In the genomic region with DNA sequence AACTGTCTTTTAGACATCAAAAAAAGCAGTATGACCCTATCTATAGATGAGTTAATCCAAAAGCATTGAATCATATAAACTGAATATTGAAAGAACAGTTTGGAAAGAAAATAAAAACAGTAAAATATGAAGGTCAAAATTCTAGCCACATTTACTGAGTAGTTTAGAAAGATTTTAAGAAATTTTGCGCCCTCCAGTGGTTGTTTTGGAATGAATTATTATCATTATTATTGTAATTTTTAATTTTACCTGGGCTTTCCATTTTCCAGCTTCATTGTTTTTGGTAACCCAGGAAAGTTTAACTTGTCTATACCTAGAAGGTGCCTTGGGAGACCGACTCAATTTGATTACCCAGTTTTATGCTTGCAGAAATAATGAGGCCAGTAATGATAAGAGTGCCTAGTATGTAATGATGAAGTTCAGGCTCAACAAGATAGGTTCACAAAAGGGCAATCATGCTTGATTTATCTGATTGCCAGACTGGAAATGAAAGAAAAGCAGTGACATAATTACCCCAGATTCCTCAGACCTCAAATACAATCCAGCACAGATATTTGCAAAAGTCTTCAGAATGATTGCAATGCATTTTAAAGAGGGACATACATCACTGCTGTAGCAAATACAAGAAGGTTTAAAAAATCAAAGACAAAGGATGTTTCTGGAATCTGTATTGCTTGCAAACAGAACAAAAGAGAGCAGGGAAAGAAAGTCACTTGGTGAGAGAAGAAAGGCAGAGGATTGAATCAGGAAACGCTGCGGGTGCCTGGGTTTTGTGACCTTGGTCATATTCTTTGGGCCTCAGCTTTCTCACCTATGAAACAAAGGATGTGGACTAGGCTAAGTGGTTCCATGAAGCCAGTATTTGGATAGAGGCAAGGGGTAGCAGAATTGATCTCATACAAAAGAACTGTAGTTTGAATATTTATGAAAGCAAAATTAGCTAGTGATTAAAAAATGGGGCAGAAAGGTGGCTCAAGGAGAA, we compare ENCODE assay signal across 10 cellular contexts.
DNase-seq lines count a peak whose midpoint lies in the region; ATAC-seq and TF ChIP-seq lines count a peak whose summit lies in the region.
"Had no signal": no experiment of that assay in that cellular context is flagged by ENCODE, and none has a peak within 500 bp of the region (broad histone marks: within the 10 kb centered on the region; RNA-seq: fewer than 3 reads in every experiment).

No MANE protein-coding gene starts in this region.

- H3K4me1 ChIP-seq in A673 (ENCODE audit: insufficient read depth, low read length, poor library complexity, severe bottlenecking), result no peaks in the 10 kb centered on the region
- H3K4me1 ChIP-seq in PC-9 (replicated peaks; ENCODE audit: insufficient read depth), result no peaks in the 10 kb centered on the region

- H3K27me3 ChIP-seq in A673 (replicated peaks; ENCODE audit: insufficient read depth, low read depth, low read length, poor library complexity), result no peaks in the 10 kb centered on the region
- no peaks in the 10 kb centered on the region for H3K27me3 ChIP-seq in H7 (ENCODE audit: control insufficient read depth, insufficient read depth, low read length)
- no peaks in the 10 kb centered on the region for H3K27me3 ChIP-seq in PC-9 (ENCODE audit: insufficient read depth, low read depth)

- POLR2A ChIA-PET in A673 (lab: Charles Lee; ENCODE audit: low non-redundant PET), result interaction anchor here (0.6 kb wide), 1 partner anchor 244 kb away, joined by 3 read pairs; no protein-coding TSS in a partner anchor
- POLR2A ChIA-PET in PC-9 (lab: Charles Lee; ENCODE audit: unreplicated experiment), result interaction anchor here (0.7 kb wide), 1 partner anchor 300 kb away, joined by 6 read pairs; no protein-coding TSS in a partner anchor

- TF ChIP-seq CTCF in A673 (conservative IDR thresholded peaks at IDR 0.05; ENCODE audit: low read depth, low read length), result peak; percentile 67
- TF ChIP-seq CTCF in PC-9 (conservative IDR thresholded peaks at IDR 0.05), result peak; percentile 67
- TF ChIP-seq CTCF in foreskin fibroblast (IDR thresholded peaks at IDR 0.05; ENCODE audit: low read depth, low read length), result peak; percentile 20

- no peaks in the 10 kb centered on the region for H3K9me2 ChIP-seq in PC-9 (ENCODE audit: insufficient read depth)

- H3K4me2 ChIP-seq in PC-9, result no peak overlapping the region

- intact Hi-C loops in A673 (cut with micrococcal nuclease; ENCODE audit: unreplicated experiment) (loop anchor here (1.0 to 10.0 kb wide), 2 partner anchors 243 to 617 kb away; no protein-coding TSS in a partner anchor), PC-9 (cut with micrococcal nuclease; ENCODE audit: unreplicated experiment) (loop anchor here (1.0 to 10.0 kb wide), 3 partner anchors 152 to 387 kb away; no protein-coding TSS in a partner anchor)

- H3K27ac ChIP-seq in A673 (ENCODE audit: low read depth, low read length, poor library complexity, severe bottlenecking) (no peak overlapping the region), PC-9 (no peak overlapping the region)

- DNase-seq in A673 (ENCODE audit: low spot score), result peak; percentile 34
- peak; percentile 4 for DNase-seq in H7
- DNase-seq in PC-9, result no peak
- DNase-seq in foreskin fibroblast, result peak in 1 of 2 donors; percentile 40
- DNase-seq in cortex of kidney (lab: John Stamatoyannopoulos, UW), result no peak
- DNase-seq in activated CD4-positive, alpha-beta T cell treated with anti-CD3 and anti-CD28 coated beads, Interleukin-2, amount 50 U/mL, for 1 hour, result no peak
- no peak for DNase-seq in T1000 (lab: John Stamatoyannopoulos, UW)
- DNase-seq: effector CD8-positive, alpha-beta T cell; stimulated activated CD4-positive, alpha-beta T cell treated with anti-CD3 and anti-CD28 coated beads, Interleukin-4, amount 100 ng/mL, for 24 hours had no signal

- H3F3A ChIP-seq in PC-9 (ENCODE audit: insufficient read depth, low read depth), result no peaks in the 10 kb centered on the region

- no peak for ATAC-seq in HG02588 (IDR thresholded peaks at IDR 0.05; ENCODE audit: unreplicated experiment)

- no peak overlapping the region for H3K4me3 ChIP-seq in A673 (ENCODE audit: low read depth, low read length, poor library complexity, severe bottlenecking)
- no peak overlapping the region for H3K4me3 ChIP-seq in H7 (ENCODE audit: insufficient read depth, low read depth, low read length)
- no peak overlapping the region for H3K4me3 ChIP-seq in PC-9
- no peak overlapping the region for H3K4me3 ChIP-seq in foreskin fibroblast (ENCODE audit: low read depth in 1 of 2, low read length in 2 of 2)

- BruUV-seq in A673 (replicated peaks; lab: Mats Ljungman, UMichigan) (no TSS peak), PC-9 (replicated peaks; lab: Mats Ljungman, UMichigan) (no TSS peak)

- H3K36me3 ChIP-seq in A673 (ENCODE audit: insufficient read depth, low read length, poor library complexity, severe bottlenecking), result no peaks in the 10 kb centered on the region
- no peaks in the 10 kb centered on the region for H3K36me3 ChIP-seq in H7 (replicated peaks; ENCODE audit: control insufficient read depth, insufficient read depth, low read length)
- no peaks in the 10 kb centered on the region for H3K36me3 ChIP-seq in PC-9 (ENCODE audit: low read depth)

- H2AFZ ChIP-seq in PC-9, result no peak overlapping the region

- no peaks in the 10 kb centered on the region for H4K20me1 ChIP-seq in PC-9 (ENCODE audit: insufficient read depth)

- CTCF ChIA-PET in A673 (lab: Charles Lee), result interaction anchor here (0.7 to 0.9 kb wide), 4 partner anchors 50 to 384 kb away, joined by 3 to 4 read pairs (median 4); no protein-coding TSS in a partner anchor
- CTCF ChIA-PET in PC-9 (lab: Charles Lee), result interaction anchor here (0.9 to 1.0 kb wide), 4 partner anchors 145 to 384 kb away, joined by 3 to 5 read pairs (median 3); no protein-coding TSS in a partner anchor

- no peaks in the 10 kb centered on the region for H3K79me2 ChIP-seq in PC-9 (ENCODE audit: low read depth)

- H3K9me3 ChIP-seq in A673 (ENCODE audit: low read depth, low read length, poor library complexity, severe bottlenecking), result no peaks in the 10 kb centered on the region
- no peaks in the 10 kb centered on the region for H3K9me3 ChIP-seq in PC-9 (ENCODE audit: insufficient read depth, low read depth)

Comparison
In these comparisons a context has a peak if more than half of its experiments do, and no peak if none do; other contexts are left out.
1. DNase-seq: peak in A673 (single experiment) and H7 (single experiment); none in PC-9 (0 of 2), cortex of kidney (single experiment), activated CD4-positive, alpha-beta T cell treated with anti-CD3 and anti-CD28 coated beads, Interleukin-2, amount 50 U/mL, for 1 hour (single experiment) and T1000 (single experiment).
2. Peak in every context shown above with its lines, with median percentiles within 50 percentile points of each other: CTCF ChIP-seq.